In genomic region chr10:102812213-102812876, GRCh38 we compare ENCODE assay signal across 14 cellular contexts. TPM values are rescaled to one million over a fixed set of nuclear protein-coding genes. Genes with fewer than 3 reads are reported as not detected.
A peak's percentile ranks its signal among the peaks of the same experiment; 100 is the strongest.
DNase-seq lines count a peak whose midpoint lies in the region; ATAC-seq and TF ChIP-seq lines count a peak whose summit lies in the region.
"Had no signal": no experiment of that assay in that cellular context is flagged by ENCODE, and none has a peak within 500 bp of the region (broad histone marks: within the 10 kb centered on the region; RNA-seq: fewer than 3 reads in every experiment).

No MANE protein-coding gene starts in this region.

- ATAC-seq in activated naive CD4-positive, alpha-beta T cell treated with anti-CD3 and anti-CD28 coated beads, Interleukin-2, amount 50 U/mL, for 72 hours, result no peak
- ATAC-seq in HG03095 (IDR thresholded peaks at IDR 0.05; ENCODE audit: unreplicated experiment), result no peak
- ATAC-seq: sciatic nerve had no signal

- CTCF ChIA-PET in activated naive CD4-positive, alpha-beta T cell treated with anti-CD3 and anti-CD28 coated beads for 36 hours (lab: Charles Lee), result no interaction called here

- H3K4me3 ChIP-seq in SJCRH30 (no peak overlapping the region), suprapubic skin (no peak overlapping the region), ovary (no peak overlapping the region)

- H3K36me3 ChIP-seq in SJCRH30, result peaks cover 34% of the 10 kb centered on the region
- peaks cover 53% of the 10 kb centered on the region for H3K36me3 ChIP-seq in suprapubic skin
- no peaks in the 10 kb centered on the region for H3K36me3 ChIP-seq in ovary

- no peak for DNase-seq in activated naive CD4-positive, alpha-beta T cell treated with anti-CD3 and anti-CD28 coated beads, Interleukin-2, amount 50 U/mL, for 72 hours (ENCODE audit: low spot score in 2 of 2)
- DNase-seq in activated naive CD4-positive, alpha-beta T cell treated with anti-CD3 and anti-CD28 coated beads for 36 hours, result no peak
- DNase-seq in SJCRH30 (peak; percentile 87 to 95), endothelial cell (ENCODE audit: low spot score) (no peak), suprapubic skin (ENCODE audit: low spot score in 2 of 2) (no peak), kidney tubule cell (ENCODE audit: low spot score) (no peak), ovary (no peak)
- DNase-seq: amniotic stem cell; kidney glomerular epithelial cell; NCI-H345; stimulated activated naive CD4-positive, alpha-beta T cell treated with Interleukin-2 at 50 U/mL for 16 hours had no signal

- peak overlapping the region; percentile 85 for H3K27ac ChIP-seq in SJCRH30
- H3K27ac ChIP-seq in suprapubic skin, result peak overlapping the region; percentile 2
- H3K27ac ChIP-seq in ovary, result no peak overlapping the region

- H3K36me3 Mint-ChIP-seq in activated naive CD4-positive, alpha-beta T cell treated with anti-CD3 and anti-CD28 coated beads, Interleukin-2, amount 50 U/mL, for 72 hours, result peaks cover 4 to 5% of the 10 kb centered on the region in 2 donors
- no peaks in the 10 kb centered on the region for H3K36me3 Mint-ChIP-seq in activated naive CD4-positive, alpha-beta T cell treated with anti-CD3 and anti-CD28 coated beads for 36 hours (ENCODE audit: low read depth)
- peaks cover 28% of the 10 kb centered on the region for H3K36me3 Mint-ChIP-seq in endothelial cell (ENCODE audit: low read depth, unreplicated experiment)

- TF ChIP-seq EP300 in suprapubic skin (IDR thresholded peaks at IDR 0.05) (no peak), ovary (IDR thresholded peaks at IDR 0.05) (no peak)

- WGBS in suprapubic skin, result 73% methylated on average over 7 of the region's 9 CpGs
- 74 to 81% (median 76%) methylated on average over 9 of the region's 9 CpGs for WGBS in ovary, 3 donors

- H3K9me3 Mint-ChIP-seq in activated naive CD4-positive, alpha-beta T cell treated with anti-CD3 and anti-CD28 coated beads, Interleukin-2, amount 50 U/mL, for 72 hours, result no peaks in the 10 kb centered on the region
- H3K9me3 Mint-ChIP-seq in activated naive CD4-positive, alpha-beta T cell treated with anti-CD3 and anti-CD28 coated beads for 36 hours, result no peaks in the 10 kb centered on the region
- H3K9me3 Mint-ChIP-seq in endothelial cell (ENCODE audit: unreplicated experiment), result no peaks in the 10 kb centered on the region

- H3K4me3 Mint-ChIP-seq in activated naive CD4-positive, alpha-beta T cell treated with anti-CD3 and anti-CD28 coated beads for 36 hours, result no peak overlapping the region
- H3K4me3 Mint-ChIP-seq in endothelial cell (ENCODE audit: unreplicated experiment), result peak overlapping the region; percentile 31

- H3K27me3 Mint-ChIP-seq in activated naive CD4-positive, alpha-beta T cell treated with anti-CD3 and anti-CD28 coated beads for 36 hours (ENCODE audit: low read depth), result no peaks in the 10 kb centered on the region
- peaks cover 1% of the 10 kb centered on the region for H3K27me3 Mint-ChIP-seq in endothelial cell (ENCODE audit: unreplicated experiment)

- TF ChIP-seq CTCF in endothelial cell (IDR thresholded peaks at IDR 0.05; ENCODE audit: unreplicated experiment), result no peak
- no peak for TF ChIP-seq CTCF in suprapubic skin (IDR thresholded peaks at IDR 0.05)
- no peak for TF ChIP-seq CTCF in ovary (IDR thresholded peaks at IDR 0.05)

- H3K9me3 ChIP-seq in SJCRH30 (replicated peaks) (no peaks in the 10 kb centered on the region), suprapubic skin (no peaks in the 10 kb centered on the region), ovary (no peaks in the 10 kb centered on the region)

- H3K4me1 ChIP-seq in SJCRH30 (peaks cover 24% of the 10 kb centered on the region), suprapubic skin (peaks cover 35% of the 10 kb centered on the region), ovary (ENCODE audit: insufficient read depth) (peaks cover 16% of the 10 kb centered on the region)

- H3K4me1 Mint-ChIP-seq in activated naive CD4-positive, alpha-beta T cell treated with anti-CD3 and anti-CD28 coated beads for 36 hours (ENCODE audit: low read depth), result peaks cover 7% of the 10 kb centered on the region
- peaks cover 14% of the 10 kb centered on the region for H3K4me1 Mint-ChIP-seq in endothelial cell (ENCODE audit: unreplicated experiment)

- H3K27me3 ChIP-seq in SJCRH30 (no peaks in the 10 kb centered on the region), suprapubic skin (no peaks in the 10 kb centered on the region), ovary (no peaks in the 10 kb centered on the region)

- TF ChIP-seq POLR2A in suprapubic skin (IDR thresholded peaks at IDR 0.05), result no peak
- no peak for TF ChIP-seq POLR2A in ovary (IDR thresholded peaks at IDR 0.05)

- peak overlapping the region; percentile 41 to 92 for H3K27ac Mint-ChIP-seq in activated naive CD4-positive, alpha-beta T cell treated with anti-CD3 and anti-CD28 coated beads, Interleukin-2, amount 50 U/mL, for 72 hours
- H3K27ac Mint-ChIP-seq in activated naive CD4-positive, alpha-beta T cell treated with anti-CD3 and anti-CD28 coated beads for 36 hours, result no peak overlapping the region
- H3K27ac Mint-ChIP-seq in endothelial cell (ENCODE audit: unreplicated experiment), result no peak overlapping the region

- intact Hi-C loops in activated naive CD4-positive, alpha-beta T cell treated with anti-CD3 and anti-CD28 coated beads for 36 hours (cut with micrococcal nuclease), result no loop called here
- intact Hi-C loops in ovary (cut with DNase I), result loop anchor here in 1 of 4 donors (10.0 kb wide), 1 partner anchor 78 kb away; no protein-coding TSS in a partner anchor

RNA-seq across cellular contexts. Expression of gene CYP17A1, which starts 24.9 kb away (rescaled TPM):
- total RNA-seq in activated naive CD4-positive, alpha-beta T cell treated with anti-CD3 and anti-CD28 coated beads, Interleukin-2, amount 50 U/mL, for 72 hours, result not detected
- total RNA-seq in activated naive CD4-positive, alpha-beta T cell treated with anti-CD3 and anti-CD28 coated beads for 36 hours, result not detected
- total RNA-seq in SJCRH30 (2014; rRNA removed; shearing (Covaris generic)), result not detected in 2 replicates
- total RNA-seq in endothelial cell (ENCODE audit: unreplicated experiment), result not detected
- total RNA-seq in suprapubic skin, result not detected
- 10 to 100 TPM in 2 of 7 donors, 1 to 10 TPM in 1, under 1 TPM in 3, not detected in 1; 0.40 to 32.1 (median 1.0) TPM for total RNA-seq in ovary
- polyA plus RNA-seq in ovary, result 100 to 1,000 TPM in 1 of 2 donors, 10 to 100 TPM in 1; 30.8 to 348 TPM
- polyA plus RNA-seq: AG04450 had no signal

RNA-seq across cellular contexts. Expression of gene BORCS7, which starts 41.7 kb away (rescaled TPM):
- total RNA-seq in activated naive CD4-positive, alpha-beta T cell treated with anti-CD3 and anti-CD28 coated beads, Interleukin-2, amount 50 U/mL, for 72 hours, result 1 to 10 TPM; 8.8 to 9.7 TPM
- total RNA-seq in activated naive CD4-positive, alpha-beta T cell treated with anti-CD3 and anti-CD28 coated beads for 36 hours, result 1 to 10 TPM; 5.6 to 5.8 TPM
- total RNA-seq in SJCRH30 (2014; rRNA removed; shearing (Covaris generic)), result 19.9 and 24.3 TPM in 2 replicates
- 10.7 TPM for total RNA-seq in endothelial cell (ENCODE audit: unreplicated experiment)
- total RNA-seq in suprapubic skin, result 10 to 100 TPM; 20.7 to 27.2 (median 25.4) TPM
- 10 to 100 TPM; 20.5 to 35.4 (median 25.2) TPM for total RNA-seq in ovary
- 10 to 100 TPM; 16.5 to 28.7 TPM for polyA plus RNA-seq in ovary

RNA-seq across cellular contexts. Expression of gene AS3MT, which starts 56.9 kb away (rescaled TPM):
- not detected for total RNA-seq in activated naive CD4-positive, alpha-beta T cell treated with anti-CD3 and anti-CD28 coated beads, Interleukin-2, amount 50 U/mL, for 72 hours
- 1 to 10 TPM; 1.0 to 1.2 TPM for total RNA-seq in activated naive CD4-positive, alpha-beta T cell treated with anti-CD3 and anti-CD28 coated beads for 36 hours
- 13.7 and 14.8 TPM in 2 replicates for total RNA-seq in SJCRH30 (2014; rRNA removed; shearing (Covaris generic))
- 1.4 TPM for total RNA-seq in endothelial cell (ENCODE audit: unreplicated experiment)
- 1 to 10 TPM; 1.4 to 4.7 (median 3.6) TPM for total RNA-seq in suprapubic skin
- total RNA-seq in ovary, result 1 to 10 TPM; 1.5 to 6.4 (median 4.9) TPM
- polyA plus RNA-seq in ovary, result 10 to 100 TPM in 1 of 2 donors, 1 to 10 TPM in 1; 6.0 to 32.8 TPM

Comparison
In these comparisons a context has a peak if more than half of its experiments do, and no peak if none do; other contexts are left out.
1. H3K27ac Mint-ChIP-seq: peak in activated naive CD4-positive, alpha-beta T cell treated with anti-CD3 and anti-CD28 coated beads, Interleukin-2, amount 50 U/mL, for 72 hours (2 of 2); none in activated naive CD4-positive, alpha-beta T cell treated with anti-CD3 and anti-CD28 coated beads for 36 hours (single experiment) and endothelial cell (single experiment).
2. DNase-seq: peak in SJCRH30 (2 of 2); none in activated naive CD4-positive, alpha-beta T cell treated with anti-CD3 and anti-CD28 coated beads, Interleukin-2, amount 50 U/mL, for 72 hours (0 of 2), activated naive CD4-positive, alpha-beta T cell treated with anti-CD3 and anti-CD28 coated beads for 36 hours (single experiment), endothelial cell (single experiment), suprapubic skin (0 of 2), kidney tubule cell (single experiment) and ovary (0 of 5).
3. H3K27ac ChIP-seq: peak in SJCRH30 (single experiment) and suprapubic skin (single experiment); none in ovary (0 of 2).